In the genomic region with DNA sequence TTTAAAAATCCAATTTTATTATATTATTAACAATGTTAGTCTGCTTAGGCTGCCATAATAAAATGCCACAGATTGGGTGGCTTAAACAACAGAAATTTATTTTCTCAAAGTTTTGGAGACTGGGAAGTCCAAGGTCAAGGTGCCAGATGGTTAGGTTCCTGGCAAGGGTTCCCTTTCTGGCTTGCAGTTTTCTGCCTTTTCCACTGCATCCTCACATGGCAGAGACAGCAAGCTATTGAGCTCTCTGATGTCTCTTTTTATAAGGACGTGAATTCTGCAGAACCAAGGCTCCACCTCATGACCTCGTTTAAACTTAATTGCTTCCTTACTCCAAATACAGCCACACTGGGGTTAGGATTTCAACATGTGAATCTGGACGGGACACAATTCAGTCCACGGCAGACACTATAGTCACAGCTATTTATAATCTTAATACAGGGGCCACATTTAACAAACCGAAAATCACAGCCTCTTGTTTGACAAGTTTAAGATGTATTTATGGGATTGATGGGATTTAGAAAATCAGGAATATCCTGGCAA, we compare ENCODE assay signal across 15 cellular contexts.
"Had no signal": no experiment of that assay in that cellular context is flagged by ENCODE, and none has a peak within 500 bp of the region (broad histone marks: within the 10 kb centered on the region; RNA-seq: fewer than 3 reads in every experiment).

No MANE protein-coding gene starts in this region.

- DNase-seq: activated CD4-positive, alpha-beta memory T cell treated with anti-CD3 and anti-CD28 coated beads for 36 hours; activated CD4-positive, alpha-beta T cell treated with anti-CD3 and anti-CD28 coated beads for 1 hour; activated gamma-delta T cell; activated naive CD8-positive, alpha-beta T cell treated with anti-CD3 and anti-CD28 coated beads for 36 hours; activated T-cell treated with anti-CD3 and anti-CD28 coated beads, Interleukin-2, amount 50 U/mL, for 48 hours; brain microvascular endothelial cell; cerebellar nuclear complex; dermis blood vessel endothelial cell; erythroblast; hippocampal formation; retina; small intestine had no signal

- ATAC-seq: stimulated activated effector memory CD8-positive, alpha-beta T cell treated with anti-CD3 and anti-CD28 coated beads, Interleukin-12 subunit alpha, Interleukin-12 subunit beta, amount 100 ng/mL, for 72 hours had no signal

- H3K27me3 ChIP-seq: brain microvascular endothelial cell, tibial nerve, vagina had no signal

- H3K4me3 ChIP-seq: tibial nerve, vagina had no signal

- H3K36me3 ChIP-seq: brain microvascular endothelial cell, tibial nerve, vagina had no signal
